ENCODE assay signal across 8 cellular contexts in genomic region chr5:40410231-40410861, GRCh38.
A peak's percentile ranks its signal among the peaks of the same experiment; 100 is the strongest.
DNase-seq lines count a peak whose midpoint lies in the region; ATAC-seq lines count a peak whose summit lies in the region.

No MANE protein-coding gene starts in this region.

- H3K9me3 Mint-ChIP-seq in IgD-negative memory B cell: peaks cover 0 to 2% (median 0%) of the 10 kb centered on the region in 3 donors

- H3K36me3 Mint-ChIP-seq in IgD-negative memory B cell: no peaks in the 10 kb centered on the region

- ATAC-seq in HG02588 (IDR thresholded peaks at IDR 0.05; ENCODE audit: unreplicated experiment) (no peak), GM19467 (IDR thresholded peaks at IDR 0.05; ENCODE audit: unreplicated experiment) (no peak), GM21619 (IDR thresholded peaks at IDR 0.05; ENCODE audit: unreplicated experiment) (no peak)

- H3K4me1 Mint-ChIP-seq in IgD-negative memory B cell: peaks cover 20 to 35% (median 25%) of the 10 kb centered on the region in 3 donors

- peak overlapping the region; percentile 1 to 73 (median 15) for H3K27ac Mint-ChIP-seq in IgD-negative memory B cell

- H3K4me3 Mint-ChIP-seq in IgD-negative memory B cell: peak overlapping the region in 3 of 4 donors; percentile 12 to 67 (median 23)

- H3K27me3 Mint-ChIP-seq in IgD-negative memory B cell: no peaks in the 10 kb centered on the region

- DNase-seq in activated CD4-positive, alpha-beta T cell treated with anti-CD3 and anti-CD28 coated beads for 1 hour: peak; percentile 56
- DNase-seq in effector CD8-positive, alpha-beta T cell (lab: John Stamatoyannopoulos, UW): peak; percentile 42
- DNase-seq in pulmonary artery endothelial cell (ENCODE audit: low read depth, low spot score) (peak; percentile 74), NCI-H748 (lab: John Stamatoyannopoulos, UW; ENCODE audit: unreplicated experiment) (no peak)
